In genomic region chr4:88369180-88369812, GRCh38 we compare ENCODE assay signal across 8 cellular contexts. TPM values are rescaled to one million over a fixed set of nuclear protein-coding genes. Genes with fewer than 3 reads are reported as not detected.
DNase-seq lines count a peak whose midpoint lies in the region; ATAC-seq, FAIRE-seq and TF ChIP-seq lines count a peak whose summit lies in the region.
"Not testable (repeated sequence)": the region's sequence is repeated elsewhere in the genome, so short reads cannot be mapped to it uniquely, and the experiment has no call there.

No MANE protein-coding gene starts in this region.

- H2BK120ac ChIP-seq in mesenchymal stem cell (ENCODE audit: low read depth, low read length), result not testable (repeated sequence)

- not testable (repeated sequence) for H2AFZ ChIP-seq in mesenchymal stem cell (ENCODE audit: low read depth, low read length)

- intact Hi-C loops in CD14-positive monocyte (cut with micrococcal nuclease), result loop anchor here in 1 of 2 donors (10.0 kb wide), 1 partner anchor 146 kb away; no protein-coding TSS in a partner anchor
- intact Hi-C loops in body of pancreas (cut with DNase I), result not testable (repeated sequence)

- H3K4me1 ChIP-seq in body of pancreas; gastroesophageal sphincter; mesenchymal stem cell (ENCODE audit: control insufficient read depth, insufficient read depth, low read depth, low read length): not testable (repeated sequence)

- H3K27me3 ChIP-seq in body of pancreas; gastroesophageal sphincter; mesenchymal stem cell (ENCODE audit: control insufficient read depth in 1 of 2, insufficient read depth in 1 of 2, low read length in 2 of 2): not testable (repeated sequence)

- not testable (repeated sequence) for H3K27ac ChIP-seq in body of pancreas; gastroesophageal sphincter; mesenchymal stem cell (ENCODE audit: low read length, poor library complexity, severe bottlenecking)

- H3K36me3 ChIP-seq in body of pancreas (replicated peaks in 1 of 2; ENCODE audit: insufficient read depth in 1 of 2, low read depth in 2 of 2); gastroesophageal sphincter; mesenchymal stem cell (ENCODE audit: control insufficient read depth in 1 of 2, insufficient read depth in 2 of 2, low read depth in 1 of 2, low read length in 2 of 2): not testable (repeated sequence)

- not testable (repeated sequence) for DNase-seq in CD14-positive monocyte (ENCODE audit: low spot score); GM12892 (ENCODE audit: insufficient read length)
- DNase-seq in NAMALWA (ENCODE audit: low spot score) (peak; percentile 27), SK-N-DZ (ENCODE audit: low spot score) (peak; percentile 8), body of pancreas (peak in 1 of 4 donors; percentile 31), mesenchymal stem cell (peak; percentile 56)

- not testable (repeated sequence) for H3K27me3 Mint-ChIP-seq in CD14-positive monocyte (ENCODE audit: low read depth in 3 of 3); stimulated activated memory B cell treated with anti-CD40 and anti-IgM and Interleukin-4, amounts not matched to agents 10 μg/mL and 1 μg/mL and 100 μg/mL, for 72 hours

- not testable (repeated sequence) for H3K4ac ChIP-seq in mesenchymal stem cell (ENCODE audit: low read depth in 1 of 2, low read length in 2 of 2)

- not testable (repeated sequence) for H3K79me1 ChIP-seq in mesenchymal stem cell (replicated peaks; ENCODE audit: low read length, poor library complexity, severe bottlenecking)

- H3K4me1 Mint-ChIP-seq in CD14-positive monocyte; stimulated activated memory B cell treated with anti-CD40 and anti-IgM and Interleukin-4, amounts not matched to agents 10 μg/mL and 1 μg/mL and 100 μg/mL, for 72 hours: not testable (repeated sequence)

- H2BK12ac ChIP-seq in mesenchymal stem cell (ENCODE audit: low read length in 2 of 2), result not testable (repeated sequence)

- not testable (repeated sequence) for H4K8ac ChIP-seq in mesenchymal stem cell (ENCODE audit: low read length)

- H3K9me3 ChIP-seq in body of pancreas; gastroesophageal sphincter; mesenchymal stem cell (ENCODE audit: control insufficient read depth, low read length): not testable (repeated sequence)

- not testable (repeated sequence) for H3K9me3 Mint-ChIP-seq in CD14-positive monocyte; stimulated activated memory B cell treated with anti-CD40 and anti-IgM and Interleukin-4, amounts not matched to agents 10 μg/mL and 1 μg/mL and 100 μg/mL, for 72 hours

- not testable (repeated sequence) for H2BK5ac ChIP-seq in mesenchymal stem cell (ENCODE audit: low read depth, low read length, poor library complexity, severe bottlenecking)

- H3K27ac Mint-ChIP-seq in CD14-positive monocyte, result peak overlapping the region in 1 of 7 donors; percentile 26
- H3K27ac Mint-ChIP-seq in stimulated activated memory B cell treated with anti-CD40 and anti-IgM and Interleukin-4, amounts not matched to agents 10 μg/mL and 1 μg/mL and 100 μg/mL, for 72 hours, result peak overlapping the region; percentile 39

- not testable (repeated sequence) for TF ChIP-seq POLR2A in GM12892 (IDR thresholded peaks at IDR 0.05; ENCODE audit: low read depth, low read length); body of pancreas (IDR thresholded peaks at IDR 0.05); gastroesophageal sphincter (IDR thresholded peaks at IDR 0.05)

- H3K4me2 ChIP-seq in mesenchymal stem cell (ENCODE audit: low read length, poor library complexity, severe bottlenecking), result not testable (repeated sequence)

- peak overlapping the region in 1 of 2 experiments; percentile 48 for H3K18ac ChIP-seq in mesenchymal stem cell (ENCODE audit: low read depth in 1 of 2, low read length in 2 of 2)

- H3K14ac ChIP-seq in mesenchymal stem cell (ENCODE audit: low read length in 2 of 2), result not testable (repeated sequence)

- H3K4me3 Mint-ChIP-seq in CD14-positive monocyte; stimulated activated memory B cell treated with anti-CD40 and anti-IgM and Interleukin-4, amounts not matched to agents 10 μg/mL and 1 μg/mL and 100 μg/mL, for 72 hours: not testable (repeated sequence)

- TF ChIP-seq CTCF in CD14-positive monocyte (IDR thresholded peaks at IDR 0.05) (peak; percentile 76), body of pancreas (IDR thresholded peaks at IDR 0.05) (peak; percentile 40 to 67 (median 59)), gastroesophageal sphincter (IDR thresholded peaks at IDR 0.05) (peak; percentile 42 to 66 (median 56))

- peak; percentile 24 for FAIRE-seq in GM12892 (lab: Jason Lieb, UNC)

- H2BK15ac ChIP-seq in mesenchymal stem cell (ENCODE audit: low read depth, poor library complexity, severe bottlenecking), result not testable (repeated sequence)

- WGBS in body of pancreas, 2 donors, result 84% methylated on average over 7 of the region's 7 CpGs
- WGBS in gastroesophageal sphincter (ENCODE audit: low coverage in 1 of 2), 2 donors, result 79 to 100% methylated on average over 2 to 6 of the region's 7 CpGs
- WGBS in mesenchymal stem cell, result 89% methylated on average over 7 of the region's 7 CpGs

- H3K36me3 Mint-ChIP-seq in CD14-positive monocyte; stimulated activated memory B cell treated with anti-CD40 and anti-IgM and Interleukin-4, amounts not matched to agents 10 μg/mL and 1 μg/mL and 100 μg/mL, for 72 hours: not testable (repeated sequence)

- H3K9ac ChIP-seq in mesenchymal stem cell (ENCODE audit: low read length), result not testable (repeated sequence)

- not testable (repeated sequence) for H3K4me3 ChIP-seq in body of pancreas; gastroesophageal sphincter; mesenchymal stem cell (ENCODE audit: insufficient read depth in 1 of 2, low read depth in 1 of 2, low read length in 2 of 2)

- H3K23ac ChIP-seq in mesenchymal stem cell (ENCODE audit: low read length in 2 of 2), result not testable (repeated sequence)

- H4K91ac ChIP-seq in mesenchymal stem cell (ENCODE audit: low read length), result not testable (repeated sequence)

- H2AK5ac ChIP-seq in mesenchymal stem cell (ENCODE audit: low read length, severe bottlenecking), result not testable (repeated sequence)

- not testable (repeated sequence) for TF ChIP-seq EP300 in gastroesophageal sphincter (IDR thresholded peaks at IDR 0.05)

- peak; percentile 68 for ATAC-seq in body of pancreas
- ATAC-seq in gastroesophageal sphincter; stimulated activated memory B cell treated with anti-CD40 and anti-IgM and Interleukin-4, amounts not matched to agents 10 μg/mL and 1 μg/mL and 100 μg/mL, for 72 hours: not testable (repeated sequence)

RNA-seq across cellular contexts. Expression of gene HERC6, which starts 9.4 kb away (rescaled TPM):
- 1 to 10 TPM; 4.1 to 9.4 TPM for polyA plus RNA-seq in CD14-positive monocyte
- polyA plus RNA-seq in GM12892 (2012; ENCODE audit: missing spikeins), result 4.9 TPM
- 0.88 TPM in 1 of 2 replicates, not detected in the other for polyA plus RNA-seq in SK-N-DZ (2014; cell fraction: cytosol; rRNA removed)
- polyA plus RNA-seq in SK-N-DZ (2014; cell fraction: nucleus; rRNA removed), result not detected in 2 replicates
- total RNA-seq in body of pancreas, result 1 to 10 TPM; 2.3 to 8.8 TPM
- 1 to 10 TPM; 4.4 to 7.5 (median 5.1) TPM for total RNA-seq in gastroesophageal sphincter
- 4.6 TPM for polyA plus RNA-seq in mesenchymal stem cell (2013, experiment 1 of 2)
- polyA plus RNA-seq in mesenchymal stem cell (2013, experiment 2 of 2), result 4.6 TPM
